ENCODE assay signal across 1 cellular context in genomic region chr6:168116975-168117899, GRCh38.
TF ChIP-seq lines count a peak whose summit lies in the region.

No MANE protein-coding gene starts in this region.

TF ChIP-seq in HepG2, 621 proteins besides CTCF, POLR2A, EP300 and RAD21 (continued from another document and continues in another):
- no peak for TF ChIP-seq CSRNP2 (CRISPR knock-in tag; conservative IDR thresholded peaks at IDR 0.05; ENCODE audit: low read depth)
- no peak for TF ChIP-seq POLR2G (IDR thresholded peaks at IDR 0.05; ENCODE audit: low read depth, low read length)
- no peak for TF ChIP-seq POGK (CRISPR knock-in tag; conservative IDR thresholded peaks at IDR 0.05)
- 0 out of 2 replicates have a peak, but pooled peaks have one; percentile 15 for TF ChIP-seq ZKSCAN1 (IDR thresholded peaks at IDR 0.05; ENCODE audit: low read length)
- no peak for TF ChIP-seq SOX6 (IDR thresholded peaks at IDR 0.05)
- TF ChIP-seq SOX6 (CRISPR knock-in tag; IDR thresholded peaks at IDR 0.05) = 0 out of 2 replicates have a peak, but pooled peaks have one; percentile 23
- no peak for TF ChIP-seq MZF1 (CRISPR knock-in tag; IDR thresholded peaks at IDR 0.05; ENCODE audit: borderline replicate concordance)
- TF ChIP-seq ZNF687 (CRISPR knock-in tag; IDR thresholded peaks at IDR 0.05) = peak; percentile 92
- TF ChIP-seq FOXA3 (CRISPR knock-in tag; IDR thresholded peaks at IDR 0.05) = no peak
- no peak for TF ChIP-seq ZNF253 (CRISPR knock-in tag; IDR thresholded peaks at IDR 0.05; ENCODE audit: borderline replicate concordance)
- TF ChIP-seq ZNF251 (CRISPR knock-in tag; IDR thresholded peaks at IDR 0.05) = no peak
- TF ChIP-seq ZBTB37 (CRISPR knock-in tag; IDR thresholded peaks at IDR 0.05) = no peak
- TF ChIP-seq EZH2 (conservative IDR thresholded peaks at IDR 0.05; ENCODE audit: low read depth, low read length) = no peak
- no peak for TF ChIP-seq ZNF629 (CRISPR knock-in tag; conservative IDR thresholded peaks at IDR 0.05)
- no peak for TF ChIP-seq NFE2 (CRISPR knock-in tag; IDR thresholded peaks at IDR 0.05)
- no peak for TF ChIP-seq KLF9 (CRISPR knock-in tag; IDR thresholded peaks at IDR 0.05; ENCODE audit: low read depth)
- no peak for TF ChIP-seq ZNF354B (CRISPR knock-in tag; IDR thresholded peaks at IDR 0.05)
- no peak for TF ChIP-seq ZNF101 (CRISPR knock-in tag; IDR thresholded peaks at IDR 0.05; ENCODE audit: borderline replicate concordance, low read depth)
- TF ChIP-seq, protein P1, sequence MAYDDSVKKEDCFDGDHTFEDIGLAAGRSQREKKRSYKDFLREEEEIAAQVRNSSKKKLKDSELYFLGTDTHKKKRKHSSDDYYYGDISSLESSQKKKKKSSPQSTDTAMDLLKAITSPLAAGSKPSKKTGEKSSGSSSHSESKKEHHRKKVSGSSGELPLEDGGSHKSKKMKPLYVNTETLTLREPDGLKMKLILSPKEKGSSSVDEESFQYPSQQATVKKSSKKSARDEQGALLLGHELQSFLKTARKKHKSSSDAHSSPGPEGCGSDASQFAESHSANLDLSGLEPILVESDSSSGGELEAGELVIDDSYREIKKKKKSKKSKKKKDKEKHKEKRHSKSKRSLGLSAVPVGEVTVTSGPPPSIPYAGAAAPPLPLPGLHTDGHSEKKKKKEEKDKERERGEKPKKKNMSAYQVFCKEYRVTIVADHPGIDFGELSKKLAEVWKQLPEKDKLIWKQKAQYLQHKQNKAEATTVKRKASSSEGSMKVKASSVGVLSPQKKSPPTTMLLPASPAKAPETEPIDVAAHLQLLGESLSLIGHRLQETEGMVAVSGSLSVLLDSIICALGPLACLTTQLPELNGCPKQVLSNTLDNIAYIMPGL (CRISPR knock-in tag; IDR thresholded peaks at IDR 0.05; ENCODE audit: borderline replicate concordance in 1 of 2, low read depth in 1 of 2) = no peak; a peak in 1 of 4 replicates
- no peak for TF ChIP-seq ZNF558 (CRISPR knock-in tag; IDR thresholded peaks at IDR 0.05; ENCODE audit: borderline replicate concordance)
- TF ChIP-seq MNT (IDR thresholded peaks at IDR 0.05) = peak; percentile 38; the same call in 1 of the 2 replicates
- 0 out of 2 replicates have a peak, but pooled peaks have one; percentile 59 for TF ChIP-seq ZNF737 (CRISPR knock-in tag; IDR thresholded peaks at IDR 0.05; ENCODE audit: borderline replicate concordance)
- TF ChIP-seq ZNF598 (CRISPR knock-in tag; IDR thresholded peaks at IDR 0.05; ENCODE audit: borderline replicate concordance) = peak; percentile 71; the same call in 1 of the 2 replicates
- no peak for TF ChIP-seq KDM1A (CRISPR knock-in tag; IDR thresholded peaks at IDR 0.05)
- TF ChIP-seq ZNF784 (CRISPR knock-in tag; IDR thresholded peaks at IDR 0.05; ENCODE audit: borderline replicate concordance) = no peak
- peak; percentile 93 for TF ChIP-seq CBX1 (IDR thresholded peaks at IDR 0.05; ENCODE audit: low read depth)
- TF ChIP-seq STAT5B (CRISPR knock-in tag; IDR thresholded peaks at IDR 0.05) = no peak
- TF ChIP-seq ASH2L (IDR thresholded peaks at IDR 0.05; ENCODE audit: insufficient read length, low read depth, low read length) = no peak
- TF ChIP-seq, protein P2, sequence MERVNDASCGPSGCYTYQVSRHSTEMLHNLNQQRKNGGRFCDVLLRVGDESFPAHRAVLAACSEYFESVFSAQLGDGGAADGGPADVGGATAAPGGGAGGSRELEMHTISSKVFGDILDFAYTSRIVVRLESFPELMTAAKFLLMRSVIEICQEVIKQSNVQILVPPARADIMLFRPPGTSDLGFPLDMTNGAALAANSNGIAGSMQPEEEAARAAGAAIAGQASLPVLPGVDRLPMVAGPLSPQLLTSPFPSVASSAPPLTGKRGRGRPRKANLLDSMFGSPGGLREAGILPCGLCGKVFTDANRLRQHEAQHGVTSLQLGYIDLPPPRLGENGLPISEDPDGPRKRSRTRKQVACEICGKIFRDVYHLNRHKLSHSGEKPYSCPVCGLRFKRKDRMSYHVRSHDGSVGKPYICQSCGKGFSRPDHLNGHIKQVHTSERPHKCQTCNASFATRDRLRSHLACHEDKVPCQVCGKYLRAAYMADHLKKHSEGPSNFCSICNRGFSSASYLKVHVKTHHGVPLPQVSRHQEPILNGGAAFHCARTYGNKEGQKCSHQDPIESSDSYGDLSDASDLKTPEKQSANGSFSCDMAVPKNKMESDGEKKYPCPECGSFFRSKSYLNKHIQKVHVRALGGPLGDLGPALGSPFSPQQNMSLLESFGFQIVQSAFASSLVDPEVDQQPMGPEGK (CRISPR knock-in tag; IDR thresholded peaks at IDR 0.05) = no peak
- TF ChIP-seq ZNF160 (CRISPR knock-in tag; IDR thresholded peaks at IDR 0.05) = no peak
- TF ChIP-seq MXI1 (IDR thresholded peaks at IDR 0.05; ENCODE audit: borderline replicate concordance, low read depth, low read length) = 0 out of 3 replicates have a peak, but pooled peaks have one; percentile 42
- no peak for TF ChIP-seq ZNF619 (CRISPR knock-in tag; IDR thresholded peaks at IDR 0.05)
- TF ChIP-seq ZFP41 (CRISPR knock-in tag; IDR thresholded peaks at IDR 0.05; ENCODE audit: borderline replicate concordance) = no peak
- no peak for TF ChIP-seq ZFYVE20 (CRISPR knock-in tag; IDR thresholded peaks at IDR 0.05; ENCODE audit: borderline replicate concordance, low read depth)
- TF ChIP-seq FOXK1 (CRISPR knock-in tag; IDR thresholded peaks at IDR 0.05; ENCODE audit: borderline replicate concordance, low read depth) = no peak
- no peak for TF ChIP-seq ATRX (CRISPR knock-in tag; IDR thresholded peaks at IDR 0.05; ENCODE audit: borderline replicate concordance)
- TF ChIP-seq ZNF441 (CRISPR knock-in tag; IDR thresholded peaks at IDR 0.05; ENCODE audit: borderline replicate concordance) = no peak
- TF ChIP-seq, protein P3, sequence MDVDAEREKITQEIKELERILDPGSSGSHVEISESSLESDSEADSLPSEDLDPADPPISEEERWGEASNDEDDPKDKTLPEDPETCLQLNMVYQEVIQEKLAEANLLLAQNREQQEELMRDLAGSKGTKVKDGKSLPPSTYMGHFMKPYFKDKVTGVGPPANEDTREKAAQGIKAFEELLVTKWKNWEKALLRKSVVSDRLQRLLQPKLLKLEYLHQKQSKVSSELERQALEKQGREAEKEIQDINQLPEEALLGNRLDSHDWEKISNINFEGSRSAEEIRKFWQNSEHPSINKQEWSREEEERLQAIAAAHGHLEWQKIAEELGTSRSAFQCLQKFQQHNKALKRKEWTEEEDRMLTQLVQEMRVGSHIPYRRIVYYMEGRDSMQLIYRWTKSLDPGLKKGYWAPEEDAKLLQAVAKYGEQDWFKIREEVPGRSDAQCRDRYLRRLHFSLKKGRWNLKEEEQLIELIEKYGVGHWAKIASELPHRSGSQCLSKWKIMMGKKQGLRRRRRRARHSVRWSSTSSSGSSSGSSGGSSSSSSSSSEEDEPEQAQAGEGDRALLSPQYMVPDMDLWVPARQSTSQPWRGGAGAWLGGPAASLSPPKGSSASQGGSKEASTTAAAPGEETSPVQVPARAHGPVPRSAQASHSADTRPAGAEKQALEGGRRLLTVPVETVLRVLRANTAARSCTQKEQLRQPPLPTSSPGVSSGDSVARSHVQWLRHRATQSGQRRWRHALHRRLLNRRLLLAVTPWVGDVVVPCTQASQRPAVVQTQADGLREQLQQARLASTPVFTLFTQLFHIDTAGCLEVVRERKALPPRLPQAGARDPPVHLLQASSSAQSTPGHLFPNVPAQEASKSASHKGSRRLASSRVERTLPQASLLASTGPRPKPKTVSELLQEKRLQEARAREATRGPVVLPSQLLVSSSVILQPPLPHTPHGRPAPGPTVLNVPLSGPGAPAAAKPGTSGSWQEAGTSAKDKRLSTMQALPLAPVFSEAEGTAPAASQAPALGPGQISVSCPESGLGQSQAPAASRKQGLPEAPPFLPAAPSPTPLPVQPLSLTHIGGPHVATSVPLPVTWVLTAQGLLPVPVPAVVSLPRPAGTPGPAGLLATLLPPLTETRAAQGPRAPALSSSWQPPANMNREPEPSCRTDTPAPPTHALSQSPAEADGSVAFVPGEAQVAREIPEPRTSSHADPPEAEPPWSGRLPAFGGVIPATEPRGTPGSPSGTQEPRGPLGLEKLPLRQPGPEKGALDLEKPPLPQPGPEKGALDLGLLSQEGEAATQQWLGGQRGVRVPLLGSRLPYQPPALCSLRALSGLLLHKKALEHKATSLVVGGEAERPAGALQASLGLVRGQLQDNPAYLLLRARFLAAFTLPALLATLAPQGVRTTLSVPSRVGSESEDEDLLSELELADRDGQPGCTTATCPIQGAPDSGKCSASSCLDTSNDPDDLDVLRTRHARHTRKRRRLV (CRISPR knock-in tag; IDR thresholded peaks at IDR 0.05) = no peak
- TF ChIP-seq HNF4A (CRISPR knock-in tag; IDR thresholded peaks at IDR 0.05) = peak; percentile 71
- TF ChIP-seq ARNT (IDR thresholded peaks at IDR 0.05) = no peak
